Comparison of ENCODE assay signal across 18 cellular contexts in the genomic region with DNA sequence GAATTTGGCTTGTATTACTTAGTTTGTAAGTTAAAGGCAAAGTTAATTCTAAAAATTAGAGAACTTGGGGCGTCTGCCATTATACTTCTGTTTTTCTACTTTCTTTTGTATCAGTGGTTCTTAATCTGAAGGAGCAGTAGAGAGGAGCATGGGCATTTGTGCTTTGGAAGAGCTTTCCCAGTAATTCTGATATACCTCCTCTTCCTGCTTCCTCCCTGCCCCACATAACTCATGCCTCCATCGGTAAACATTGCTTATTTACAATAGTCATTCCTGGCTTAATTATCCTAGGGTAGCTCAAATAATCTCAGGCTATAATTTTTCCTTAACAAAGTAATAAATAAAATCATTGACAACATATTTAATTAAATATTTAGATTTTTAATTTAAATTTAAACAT. TPM values are rescaled to one million over a fixed set of nuclear protein-coding genes. Genes with fewer than 3 reads are reported as not detected.
DNase-seq lines count a peak whose midpoint lies in the region; ATAC-seq, FAIRE-seq and TF ChIP-seq lines count a peak whose summit lies in the region.
"Had no signal": no experiment of that assay in that cellular context is flagged by ENCODE, and none has a peak within 500 bp of the region (broad histone marks: within the 10 kb centered on the region; RNA-seq: fewer than 3 reads in every experiment).

No MANE protein-coding gene starts in this region.

- DNase-seq in HepG2 (ENCODE audit: low spot score) (no peak), right lobe of liver (no peak), NCI-H2029 treated with DMSO at 0.1 percent for 48 hours (lab: John Stamatoyannopoulos, UW) (peak; percentile 23), SHP77 treated with DMSO at 0.1 percent for 48 hours (lab: John Stamatoyannopoulos, UW) (peak; percentile 58), activated T-cell treated with anti-CD3 and anti-CD28 coated beads for 4 hours (no peak)
- DNase-seq in stimulated activated naive CD4-positive, alpha-beta T cell treated with Interleukin-2 at 50 U/mL for 16 hours (lab: John Stamatoyannopoulos, UW): no peak
- DNase-seq: KBM-7, MV-4-11, NCI-H1436, NCI-H2107, NCI-H226, T-helper 1 cell had no signal

- intact Hi-C loops in HepG2 (cut with micrococcal nuclease; ENCODE audit: unreplicated experiment) (no loop called here), right lobe of liver (cut with DNase I) (no loop called here)

- no peak for FAIRE-seq in HepG2 (lab: Jason Lieb, UNC)
- FAIRE-seq: A204.1 had no signal

- H4K20me1 ChIP-seq in HepG2 (ENCODE audit: insufficient read depth, low read length): no peaks in the 10 kb centered on the region

- H2AFZ ChIP-seq in HepG2 (ENCODE audit: low read length): no peak overlapping the region

- in situ Hi-C loops in HepG2 (cut with HindIII; ENCODE audit: extremely low pct_ligation_motif_present, low pct_unique_long_range_greater_than_20kb): no loop called here

- H3K27ac ChIP-seq in HepG2 (ENCODE audit: extremely low read length, insufficient read depth, low read length): no peak overlapping the region
- no peak overlapping the region for H3K27ac ChIP-seq in right lobe of liver
- H3K27ac ChIP-seq: HL-60 had no signal

- H3K9me3 ChIP-seq in HepG2 (ENCODE audit: low read length) (no peaks in the 10 kb centered on the region), right lobe of liver (no peaks in the 10 kb centered on the region)

- no peak for TF ChIP-seq POLR2A in HepG2 (IDR thresholded peaks at IDR 0.05; ENCODE audit: insufficient read depth in 1 of 2, low read depth in 2 of 2, low read length in 2 of 2)
- no peak for TF ChIP-seq POLR2A in right lobe of liver (IDR thresholded peaks at IDR 0.05)

- no peak overlapping the region for H3K4me2 ChIP-seq in HepG2 (ENCODE audit: low read depth, low read length)

- POLR2A ChIA-PET in HepG2 (lab: Yijun Ruan, JAX): no interaction called here

- 4% methylated on average over 2 of the region's 2 CpGs for WGBS in HepG2 (ENCODE audit: low lambda C conversion rate)
- WGBS in right lobe of liver (ENCODE audit: insufficient coverage, low coverage, low lambda C conversion rate, missing lambda C conversion rate): 28% methylated on average over 2 of the region's 2 CpGs

- H3K36me3 ChIP-seq in HepG2 (replicated peaks in 1 of 2; ENCODE audit: control insufficient read depth in 1 of 2, insufficient read depth in 2 of 2, low read length in 2 of 2) (no peaks in the 10 kb centered on the region), right lobe of liver (no peaks in the 10 kb centered on the region)

- H3K27me3 ChIP-seq in HepG2 (ENCODE audit: control insufficient read depth in 1 of 2, insufficient read depth in 2 of 2, low read length in 2 of 2) (no peaks in the 10 kb centered on the region; a peak in 1 of 5 replicates), right lobe of liver (no peaks in the 10 kb centered on the region)

- no peaks in the 10 kb centered on the region for H3K79me2 ChIP-seq in HepG2 (ENCODE audit: insufficient read depth, low read length)

- H3K4me1 ChIP-seq in HepG2 (ENCODE audit: insufficient read depth, low read length): no peaks in the 10 kb centered on the region
- no peaks in the 10 kb centered on the region for H3K4me1 ChIP-seq in right lobe of liver

- CTCF ChIA-PET in HepG2 (lab: Yijun Ruan, JAX; ENCODE audit: low intra/inter-chr PET ratio, low total read pairs): no interaction called here

- TF ChIP-seq CTCF in HepG2 (CRISPR knock-in tag; IDR thresholded peaks at IDR 0.05) (no peak), right lobe of liver (IDR thresholded peaks at IDR 0.05) (no peak)

- no peak for TF ChIP-seq EP300 in HepG2 (IDR thresholded peaks at IDR 0.05; ENCODE audit: low read depth in 2 of 2, low read length in 2 of 2)
- no peak for TF ChIP-seq EP300 in HepG2 (CRISPR knock-in tag; IDR thresholded peaks at IDR 0.05; ENCODE audit: borderline replicate concordance)

- H3K4me3 ChIP-seq in HepG2 (replicated peaks in 1 of 3; ENCODE audit: insufficient read depth in 1 of 3, low read depth in 2 of 3, low read length in 3 of 3): no peak overlapping the region
- H3K4me3 ChIP-seq in right lobe of liver: no peak overlapping the region

- no peak for TF ChIP-seq RAD21 in HepG2 (CRISPR knock-in tag; IDR thresholded peaks at IDR 0.05)

- no peak overlapping the region for H3K9ac ChIP-seq in HepG2 (ENCODE audit: insufficient read depth, low read depth, low read length)

- ATAC-seq in HepG2 (no peak), right lobe of liver (no peak), GM21515 (IDR thresholded peaks at IDR 0.05; ENCODE audit: unreplicated experiment) (no peak), GM18867 (IDR thresholded peaks at IDR 0.05; ENCODE audit: unreplicated experiment) (no peak)
- ATAC-seq: HCT116 had no signal

- BruUV-seq in HepG2 (replicated peaks; lab: Mats Ljungman, UMichigan): no TSS peak

TF ChIP-seq in HepG2, 621 proteins besides CTCF, POLR2A, EP300 and RAD21:
- TF ChIP-seq FOXA1 (IDR thresholded peaks at IDR 0.05): no peak
- 0 out of 2 replicates have a peak, but pooled peaks have one; percentile 11 for TF ChIP-seq FOXA1 (CRISPR knock-in tag; IDR thresholded peaks at IDR 0.05)
- 0 out of 2 replicates have a peak, but pooled peaks have one; percentile 39 for TF ChIP-seq MIXL1 (CRISPR knock-in tag; IDR thresholded peaks at IDR 0.05)
- peak; percentile 48; the same call in 1 of the 2 replicates for TF ChIP-seq FOXA3 (CRISPR knock-in tag; IDR thresholded peaks at IDR 0.05)
- no peak for TF ChIP-seq ZNF274 (CRISPR knock-in tag; IDR thresholded peaks at IDR 0.05)
TF ChIP-seq in HepG2: peak in this region for 3.

RNA-seq across cellular contexts. Expression of a gene that starts 37.1 kb away (rescaled TPM):
- total RNA-seq in HepG2 (2016; rRNA removed; fragmentation: Illumina TruSeq; extraction: Trizol): 0.04 TPM in 1 of 2 replicates, not detected in the other
- not detected in 2 replicates for total RNA-seq in HepG2 (2016; cell fraction: cytosol; rRNA removed; fragmentation: Illumina TruSeq; extraction: Trizol; ENCODE audit: low read depth)
- total RNA-seq in HepG2 (2016; cell fraction: insoluble cytoplasmic fraction; rRNA removed; fragmentation: Illumina TruSeq; extraction: Trizol): not detected in 2 replicates
- total RNA-seq in HepG2 (2016; cell fraction: membrane; rRNA removed; fragmentation: Illumina TruSeq; extraction: Trizol): not detected in 2 replicates
- total RNA-seq in HepG2 (2016; cell fraction: nucleus; rRNA removed; fragmentation: Illumina TruSeq; extraction: Trizol): not detected in 2 replicates
- polyA plus RNA-seq in HepG2 (2011; rRNA removed): not detected in 2 replicates
- not detected in 2 replicates for polyA plus RNA-seq in HepG2 (2011; cell fraction: cytosol; rRNA removed)
- not detected in 2 replicates for polyA plus RNA-seq in HepG2 (2011; cell fraction: nucleus; rRNA removed)
- not detected in 2 replicates for polyA plus RNA-seq in HepG2 (2012)
- polyA plus RNA-seq in HepG2 (2016; cell fraction: cytosol; fragmentation: Illumina TruSeq; extraction: Trizol; ENCODE audit: low read depth): not detected in 2 replicates
- 0.09 TPM in 2 replicates for polyA plus RNA-seq in HepG2 (2016; cell fraction: insoluble cytoplasmic fraction; fragmentation: Illumina TruSeq; extraction: Trizol; ENCODE audit: low read depth)
- not detected in 2 replicates for polyA plus RNA-seq in HepG2 (2016; cell fraction: membrane; fragmentation: Illumina TruSeq; extraction: Trizol; ENCODE audit: low read depth)
- not detected in 2 replicates for polyA plus RNA-seq in HepG2 (2016; cell fraction: nucleus; fragmentation: Illumina TruSeq; extraction: Trizol; ENCODE audit: insufficient read depth, low read depth)
- polyA minus RNA-seq in HepG2 (2011; rRNA and poly(A)+ RNA removed; ENCODE audit: low replicate concordance): not detected in 2 replicates
- polyA minus RNA-seq in HepG2 (2011; cell fraction: cytosol; rRNA and poly(A)+ RNA removed): not detected in 2 replicates
- polyA minus RNA-seq in HepG2 (2011; cell fraction: nucleus; rRNA and poly(A)+ RNA removed): not detected in 2 replicates
- total RNA-seq in right lobe of liver: 10 to 100 TPM in 3 of 6 experiments, 1 to 10 TPM in 3; 5.3 to 14.3 (median 9.1) TPM
- polyA plus RNA-seq: CD14-positive monocyte had no signal

RNA-seq across cellular contexts. Expression of a gene that starts 42.1 kb away (rescaled TPM):
- total RNA-seq in HepG2 (2016; rRNA removed; fragmentation: Illumina TruSeq; extraction: Trizol) (not detected in 2 replicates), right lobe of liver (not detected)
- not detected in 2 replicates for total RNA-seq in HepG2 (2016; cell fraction: cytosol; rRNA removed; fragmentation: Illumina TruSeq; extraction: Trizol; ENCODE audit: low read depth)
- total RNA-seq in HepG2 (2016; cell fraction: insoluble cytoplasmic fraction; rRNA removed; fragmentation: Illumina TruSeq; extraction: Trizol): not detected in 2 replicates
- not detected in 2 replicates for total RNA-seq in HepG2 (2016; cell fraction: membrane; rRNA removed; fragmentation: Illumina TruSeq; extraction: Trizol)
- total RNA-seq in HepG2 (2016; cell fraction: nucleus; rRNA removed; fragmentation: Illumina TruSeq; extraction: Trizol): not detected in 2 replicates
- not detected in 2 replicates for polyA plus RNA-seq in HepG2 (2011; rRNA removed)
- not detected in 2 replicates for polyA plus RNA-seq in HepG2 (2011; cell fraction: cytosol; rRNA removed)
- polyA plus RNA-seq in HepG2 (2011; cell fraction: nucleus; rRNA removed): not detected in 2 replicates
- polyA plus RNA-seq in HepG2 (2012): not detected in 2 replicates
- not detected in 2 replicates for polyA plus RNA-seq in HepG2 (2016; cell fraction: cytosol; fragmentation: Illumina TruSeq; extraction: Trizol; ENCODE audit: low read depth)
- not detected in 2 replicates for polyA plus RNA-seq in HepG2 (2016; cell fraction: insoluble cytoplasmic fraction; fragmentation: Illumina TruSeq; extraction: Trizol; ENCODE audit: low read depth)
- polyA plus RNA-seq in HepG2 (2016; cell fraction: membrane; fragmentation: Illumina TruSeq; extraction: Trizol; ENCODE audit: low read depth): not detected in 2 replicates
- not detected in 2 replicates for polyA plus RNA-seq in HepG2 (2016; cell fraction: nucleus; fragmentation: Illumina TruSeq; extraction: Trizol; ENCODE audit: insufficient read depth, low read depth)
- not detected in 2 replicates for polyA minus RNA-seq in HepG2 (2011; rRNA and poly(A)+ RNA removed; ENCODE audit: low replicate concordance)
- not detected in 2 replicates for polyA minus RNA-seq in HepG2 (2011; cell fraction: cytosol; rRNA and poly(A)+ RNA removed)
- polyA minus RNA-seq in HepG2 (2011; cell fraction: nucleus; rRNA and poly(A)+ RNA removed): not detected in 2 replicates
- polyA plus RNA-seq: CD14-positive monocyte had no signal

Comparison
In these comparisons a context has a peak if more than half of its experiments do, and no peak if none do; other contexts are left out.
1. DNase-seq: peak in NCI-H2029 treated with DMSO at 0.1 percent for 48 hours (single experiment) and SHP77 treated with DMSO at 0.1 percent for 48 hours (single experiment); none in HepG2 (single experiment), right lobe of liver (0 of 3), activated T-cell treated with anti-CD3 and anti-CD28 coated beads for 4 hours (single experiment) and stimulated activated naive CD4-positive, alpha-beta T cell treated with Interleukin-2 at 50 U/mL for 16 hours (single experiment).